Comparison of ENCODE assay signal across 8 cellular contexts in the genomic region with DNA sequence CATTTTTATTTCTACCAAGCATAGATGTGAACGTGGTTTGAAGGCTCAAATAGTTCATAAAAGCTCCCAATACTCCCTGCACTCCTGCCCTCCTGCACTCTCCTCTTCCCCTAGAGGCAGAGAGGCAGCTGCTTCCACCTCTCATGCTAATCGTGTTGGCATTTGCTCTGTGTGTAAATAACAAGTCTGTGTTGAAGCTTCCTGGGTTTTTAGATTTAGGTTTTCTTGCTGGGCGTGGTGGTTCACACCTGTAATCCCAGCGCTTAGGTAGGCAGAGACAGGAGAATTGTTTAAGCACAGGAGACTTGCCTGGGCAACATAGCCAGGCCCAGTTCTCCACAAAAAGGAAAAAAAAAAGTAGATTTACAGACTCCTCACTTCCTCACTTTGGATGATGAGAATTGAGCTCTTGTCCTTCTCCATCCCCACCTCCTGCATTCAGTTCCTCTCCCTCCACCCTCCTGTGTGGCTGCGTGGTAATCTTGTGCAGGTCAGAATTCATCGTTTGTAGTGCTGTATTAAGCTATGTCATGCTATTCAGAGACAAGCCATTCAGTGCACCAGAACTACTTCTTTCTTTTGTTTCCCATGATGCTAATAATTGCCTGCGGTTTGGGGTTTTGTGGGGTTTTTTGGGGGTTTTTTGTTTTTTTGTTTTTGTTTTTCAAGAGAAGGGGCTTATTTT. TPM values are rescaled to one million over a fixed set of nuclear protein-coding genes. Genes with fewer than 3 reads are reported as not detected.
DNase-seq lines count a peak whose midpoint lies in the region; ATAC-seq, FAIRE-seq and TF ChIP-seq lines count a peak whose summit lies in the region.

No MANE protein-coding gene starts in this region.

- H3K4me1 ChIP-seq in heart right ventricle (no peaks in the 10 kb centered on the region), body of pancreas (peaks cover 18% of the 10 kb centered on the region), BE2C (no peaks in the 10 kb centered on the region)

- TF ChIP-seq CTCF in epithelial cell of esophagus (IDR thresholded peaks at IDR 0.05; ENCODE audit: insufficient read depth, low read depth, low read length, missing control alignments) = peak; percentile 29
- TF ChIP-seq CTCF in heart right ventricle (IDR thresholded peaks at IDR 0.05) = no peak
- no peak for TF ChIP-seq CTCF in body of pancreas (IDR thresholded peaks at IDR 0.05)
- no peak for TF ChIP-seq CTCF in BE2C (IDR thresholded peaks at IDR 0.05; ENCODE audit: low read depth, low read length)

- intact Hi-C loops in heart right ventricle (cut with DNase I) = no loop called here
- intact Hi-C loops in body of pancreas (cut with DNase I) = no loop called here

- no peak for TF ChIP-seq POLR2A in GM12891 (IDR thresholded peaks at IDR 0.05; ENCODE audit: low read depth, low read length)
- TF ChIP-seq POLR2A in body of pancreas (IDR thresholded peaks at IDR 0.05) = no peak

- H3K27me3 ChIP-seq in heart right ventricle (peaks cover 0 to 56% (median 16%) of the 10 kb centered on the region in 7 donors), body of pancreas (no peaks in the 10 kb centered on the region), BE2C (no peaks in the 10 kb centered on the region)

- H3K4me3 ChIP-seq in epithelial cell of esophagus (ENCODE audit: low read length) (no peak overlapping the region), heart right ventricle (no peak overlapping the region), body of pancreas (no peak overlapping the region), BE2C (ENCODE audit: low read depth, low read length) (no peak overlapping the region)

- FAIRE-seq in GM12891 (lab: Jason Lieb, UNC) = no peak

- H3K36me3 ChIP-seq in heart right ventricle = no peaks in the 10 kb centered on the region
- H3K36me3 ChIP-seq in body of pancreas (replicated peaks in 1 of 2; ENCODE audit: insufficient read depth in 1 of 2, low read depth in 2 of 2) = no peaks in the 10 kb centered on the region
- H3K36me3 ChIP-seq in BE2C = no peaks in the 10 kb centered on the region

- H3K27ac ChIP-seq in heart right ventricle (no peak overlapping the region), body of pancreas (no peak overlapping the region)

- WGBS in heart right ventricle, 2 donors = 55 to 61% methylated on average over 7 of the region's 7 CpGs
- 44 to 55% methylated on average over 7 of the region's 7 CpGs for WGBS in body of pancreas, 2 donors

- no peaks in the 10 kb centered on the region for H3K9me3 ChIP-seq in heart right ventricle
- no peaks in the 10 kb centered on the region for H3K9me3 ChIP-seq in body of pancreas
- no peaks in the 10 kb centered on the region for H3K9me3 ChIP-seq in BE2C

- ATAC-seq in GM19455 (IDR thresholded peaks at IDR 0.05; ENCODE audit: unreplicated experiment) (peak; percentile 78), HG03521 (IDR thresholded peaks at IDR 0.05; ENCODE audit: unreplicated experiment) (peak; percentile 73), heart right ventricle (no peak), body of pancreas (no peak)

- no peak for DNase-seq in GM12891 (ENCODE audit: insufficient read length, low spot score)
- peak; percentile 22 for DNase-seq in epithelial cell of esophagus (ENCODE audit: low read depth)
- DNase-seq in heart right ventricle = no peak
- no peak for DNase-seq in body of pancreas
- DNase-seq in BE2C = no peak
- no peak for DNase-seq in NCI-H1436 (lab: John Stamatoyannopoulos, UW)

TF ChIP-seq in GM12891, 5 proteins besides CTCF, POLR2A, EP300 and RAD21:
- TF ChIP-seq POLR2AphosphoS5 (IDR thresholded peaks at IDR 0.05; ENCODE audit: low read depth, low read length) = no peak
- no peak for TF ChIP-seq PAX5 (IDR thresholded peaks at IDR 0.05; ENCODE audit: insufficient read depth, low read length, severe bottlenecking)
- no peak for TF ChIP-seq POU2F2 (IDR thresholded peaks at IDR 0.05; ENCODE audit: low read depth, low read length)
- peak; percentile 74 for TF ChIP-seq SPI1 (IDR thresholded peaks at IDR 0.05; ENCODE audit: low read depth, low read length)
- TF ChIP-seq TAF1 (IDR thresholded peaks at IDR 0.05; ENCODE audit: low read depth, low read length) = no peak

RNA-seq across cellular contexts. Expression of a gene that starts 37.4 kb away (rescaled TPM):
- 11.2 TPM for polyA plus RNA-seq in GM12891 (2012; ENCODE audit: low read depth, missing spikeins)
- 10 to 100 TPM in 1 of 10 donors, 1 to 10 TPM in 9; 1.5 to 10.5 (median 3.0) TPM for total RNA-seq in heart right ventricle
- polyA plus RNA-seq in heart right ventricle = 1 to 10 TPM; 4.2 to 9.1 TPM
- total RNA-seq in body of pancreas = not detected
- polyA plus RNA-seq in BE2C (2012; ENCODE audit: insufficient read depth, insufficient read length, low read depth) = not detected

RNA-seq across cellular contexts. Expression of a gene that starts 58.8 kb away (rescaled TPM):
- 45.2 TPM for polyA plus RNA-seq in GM12891 (2012; ENCODE audit: low read depth, missing spikeins)
- total RNA-seq in heart right ventricle (10 to 100 TPM; 50.6 to 85.7 (median 61.5) TPM), body of pancreas (10 to 100 TPM; 31.6 to 46.1 TPM)
- polyA plus RNA-seq in heart right ventricle = 100 to 1,000 TPM; 105 to 144 TPM
- 51.9 TPM for polyA plus RNA-seq in BE2C (2012; ENCODE audit: insufficient read depth, insufficient read length, low read depth)

Comparison
In these comparisons a context has a peak if more than half of its experiments do, and no peak if none do; other contexts are left out.
1. ATAC-seq: peak in GM19455 (single experiment) and HG03521 (single experiment); none in heart right ventricle (0 of 8) and body of pancreas (single experiment).